11 cellular contexts compared by ENCODE assay signal in the genomic region with DNA sequence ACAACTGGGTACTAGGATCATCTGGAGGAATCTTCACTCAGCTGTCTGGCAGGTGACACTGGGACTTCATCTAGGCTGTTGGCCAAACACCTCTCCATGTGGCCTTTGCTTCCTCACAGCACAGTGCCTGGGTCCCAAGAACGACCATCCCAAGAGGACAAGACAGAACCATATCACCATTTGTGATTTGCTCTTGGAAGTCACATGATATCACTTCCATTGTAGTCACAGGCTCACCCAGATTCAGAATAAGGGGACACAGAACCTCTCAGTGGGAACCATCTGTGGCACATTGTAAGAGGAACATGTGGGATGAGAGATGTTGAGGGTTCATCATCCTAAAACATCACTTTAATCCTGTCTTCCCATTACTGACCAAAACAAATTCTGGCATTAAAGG.
"Had no signal": no experiment of that assay in that cellular context is flagged by ENCODE, and none has a peak within 500 bp of the region (broad histone marks: within the 10 kb centered on the region; RNA-seq: fewer than 3 reads in every experiment).

No MANE protein-coding gene starts in this region.

- H3K27ac ChIP-seq: brain microvascular endothelial cell, parathyroid adenoma, skin epidermis, stomach, thoracic aorta had no signal

- DNase-seq: activated CD4-positive, CD25-positive, alpha-beta regulatory T cell treated with anti-CD3 and anti-CD28 coated beads, Interleukin-2, amount 50 U/mL, for 72 hours; activated effector memory CD4-positive, alpha-beta T cell treated with anti-CD3 and anti-CD28 coated beads, Interleukin-2, amount 50 U/mL, for 16 hours; activated naive CD8-positive, alpha-beta T cell treated with anti-CD3 and anti-CD28 coated beads for 36 hours; activated T-cell treated with anti-CD3 and anti-CD28 coated beads, Interleukin-2, amount 50 U/mL, for 1 hour; brain microvascular endothelial cell; retina; stomach had no signal

- H3K4me1 ChIP-seq: parathyroid adenoma had no signal

- H2AFZ ChIP-seq: parathyroid adenoma had no signal

- H3K9me3 ChIP-seq: stomach, thoracic aorta had no signal

- ATAC-seq: esophagus mucosa had no signal

- H3K27me3 ChIP-seq: brain microvascular endothelial cell, stomach had no signal

- H3K4me3 ChIP-seq: skin epidermis, stomach, thoracic aorta had no signal

- H3K9ac ChIP-seq: parathyroid adenoma had no signal

- H3K79me2 ChIP-seq: parathyroid adenoma had no signal
